ENCODE assay signal across 32 cellular contexts in the genomic region with DNA sequence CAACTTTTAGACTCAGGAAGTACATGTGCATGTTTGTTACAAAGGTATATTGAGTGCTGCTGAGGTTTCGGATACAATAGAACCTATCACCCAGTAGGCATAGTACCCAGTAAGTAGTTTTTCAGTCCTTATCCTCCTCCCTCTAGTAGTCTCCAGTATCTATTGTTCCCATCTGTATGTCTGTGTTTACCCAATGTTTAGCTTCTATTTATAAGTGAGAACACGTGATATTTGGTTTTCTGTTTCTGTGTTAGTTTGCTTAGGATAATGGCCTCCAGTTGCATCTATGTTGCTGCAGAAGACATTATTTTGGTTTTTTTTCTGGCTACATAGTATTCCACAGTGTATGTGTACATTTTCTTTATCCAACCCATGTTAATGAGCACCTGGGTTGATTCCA.
"Had no signal": no experiment of that assay in that cellular context is flagged by ENCODE, and none has a peak within 500 bp of the region (broad histone marks: within the 10 kb centered on the region; RNA-seq: fewer than 3 reads in every experiment).

No MANE protein-coding gene starts in this region.

- H3K27me3 ChIP-seq: adrenal gland, body of pancreas, brain microvascular endothelial cell, breast epithelium had no signal

- FAIRE-seq: astrocyte, colon had no signal

- H3K4me3 ChIP-seq: adrenal gland, body of pancreas, breast epithelium had no signal

- H3K4me1 ChIP-seq: adrenal gland, breast epithelium had no signal

- H3K27ac ChIP-seq: adrenal gland, body of pancreas, brain microvascular endothelial cell, breast epithelium, VCaP had no signal

- ATAC-seq: activated CD8-positive, alpha-beta T cell treated with anti-CD3 and anti-CD28 coated beads for 36 hours; activated naive CD4-positive, alpha-beta T cell treated with anti-CD3 and anti-CD28 coated beads, Interleukin-2, amount 50 U/mL, for 72 hours; activated T-cell treated with anti-CD3 and anti-CD28 coated beads, Interleukin-2, amount 50 U/mL, for 4 hours; activated T-cell treated with anti-CD3 and anti-CD28 coated beads, Interleukin-2, amount 50 U/mL, for 72 hours; activated T-helper 17 cell treated with anti-CD3 and anti-CD28 coated beads, Interleukin-2, amount 50 U/mL, for 72 hours; body of pancreas had no signal

- DNase-seq: activated B cell treated with CpG ODN at 0.5 μM for 24 hours; activated CD4-positive, alpha-beta memory T cell treated with anti-CD3 and anti-CD28 coated beads for 36 hours; activated CD4-positive, alpha-beta T cell treated with anti-CD3 and anti-CD28 coated beads for 4 hours; activated CD4-positive, alpha-beta T cell treated with anti-CD3 and anti-CD28 coated beads, Interleukin-2, amount 10 ng/mL, durations not matched to agents 24 days and 14 days; activated CD4-positive, alpha-beta T cell treated with anti-CD3 and anti-CD28 coated beads, Interleukin-2, amount 50 U/mL, for 1 hour; activated CD4-positive, alpha-beta T cell treated with anti-CD3 and anti-CD28 coated beads, Interleukin-2, amount 50 U/mL, for 4 hours; activated CD4-positive, CD25-positive, alpha-beta regulatory T cell treated with anti-CD3 and anti-CD28 coated beads, Interleukin-2, amount 50 U/mL, for 72 hours; activated CD8-positive, alpha-beta memory T cell treated with anti-CD3 and anti-CD28 coated beads, Interleukin-2, amount 50 U/mL, for 4 hours; activated CD8-positive, alpha-beta T cell treated with anti-CD3 and anti-CD28 coated beads for 36 hours; activated effector memory CD4-positive, alpha-beta T cell treated with anti-CD3 and anti-CD28 coated beads, Interleukin-2, amount 50 U/mL, for 16 hours; activated gamma-delta T cell treated with Interleukin-2 at 50 U/mL for 16 hours; activated naive CD4-positive, alpha-beta T cell; activated naive CD4-positive, alpha-beta T cell treated with anti-CD3 and anti-CD28 coated beads for 36 hours; activated naive CD4-positive, alpha-beta T cell treated with anti-CD3 and anti-CD28 coated beads, Interleukin-2, amount 50 U/mL, for 16 hours; activated naive CD8-positive, alpha-beta T cell treated with anti-CD3 and anti-CD28 coated beads for 36 hours; activated T-cell treated with anti-CD3 and anti-CD28 coated beads for 4 hours; activated T-cell treated with anti-CD3 and anti-CD28 coated beads, Interleukin-2, amount 50 U/mL, for 1 hour; activated T-cell treated with anti-CD3 and anti-CD28 coated beads, Interleukin-2, amount 50 U/mL, for 4 hours; activated T-cell treated with anti-CD3 and anti-CD28 coated beads, Interleukin-2, amount 50 U/mL, for 72 hours; adrenal gland; amniotic stem cell; aorta; body of pancreas; brain microvascular endothelial cell; central memory CD4-positive, alpha-beta T cell; T-helper 9 cell had no signal

- H3K9me3 ChIP-seq: adrenal gland, body of pancreas, breast epithelium had no signal

- H3K36me3 ChIP-seq: adrenal gland, brain microvascular endothelial cell, breast epithelium had no signal
